8 cellular contexts compared by ENCODE assay signal in genomic region chr1:151254217-151255213, GRCh38. TPM values are rescaled to one million over a fixed set of nuclear protein-coding genes. Genes with fewer than 3 reads are reported as not detected.
DNase-seq lines count a peak whose midpoint lies in the region; ATAC-seq and TF ChIP-seq lines count a peak whose summit lies in the region.

Gene PSMD4 (plus strand): TSS chr1:151254734. CDS start chr1:151254783, 49 bp downstream.

- peak; percentile 91 for ATAC-seq in GM21423 (IDR thresholded peaks at IDR 0.05; ENCODE audit: unreplicated experiment)

- H4K20me1 ChIP-seq in OCI-LY1 (ENCODE audit: insufficient read depth, low read length) = no peaks in the 10 kb centered on the region

- H2AFZ ChIP-seq in OCI-LY1 (ENCODE audit: low read length) = no peak within 1 kb of the TSS

- H3K27me3 ChIP-seq in HUES64 (ENCODE audit: insufficient read depth, low read length) (no peaks in the 10 kb centered on the region), OCI-LY1 (ENCODE audit: insufficient read depth, low read length) (no peaks in the 10 kb centered on the region)

- TF ChIP-seq CTCF in OCI-LY1 (IDR thresholded peaks at IDR 0.05; ENCODE audit: low read length) (no peak), endothelial cell (IDR thresholded peaks at IDR 0.05; ENCODE audit: unreplicated experiment) (no peak), mesothelial cell of epicardium (IDR thresholded peaks at IDR 0.05; ENCODE audit: unreplicated experiment) (no peak)

- H3K9me3 ChIP-seq in HUES64 (ENCODE audit: insufficient read depth, low read depth, low read length) (no peaks in the 10 kb centered on the region), OCI-LY1 (ENCODE audit: low read length) (no peaks in the 10 kb centered on the region)

- peak within 1 kb of the TSS; percentile 93 for H3K9ac ChIP-seq in HUES64 (ENCODE audit: low read depth, low read length)
- H3K9ac ChIP-seq in OCI-LY1 (ENCODE audit: low read length) = peak within 1 kb of the TSS; percentile 88

- H3K4me1 Mint-ChIP-seq in endothelial cell (ENCODE audit: unreplicated experiment) (peaks cover 10% of the 10 kb centered on the region), mesothelial cell of epicardium (peaks cover 15% of the 10 kb centered on the region)

- no peaks in the 10 kb centered on the region for H3K9me3 Mint-ChIP-seq in endothelial cell (ENCODE audit: unreplicated experiment)
- H3K9me3 Mint-ChIP-seq in mesothelial cell of epicardium = no peaks in the 10 kb centered on the region

- H3K27me3 Mint-ChIP-seq in endothelial cell (ENCODE audit: unreplicated experiment) (peaks cover 3% of the 10 kb centered on the region), mesothelial cell of epicardium (ENCODE audit: low read depth) (no peaks in the 10 kb centered on the region)

- H3F3A ChIP-seq in OCI-LY1 (ENCODE audit: insufficient read depth, low read length) = no peaks in the 10 kb centered on the region; the same call in 1 of the 2 replicates

- H3K4me1 ChIP-seq in HUES64 (ENCODE audit: insufficient read depth, low read length) = peaks cover 6% of the 10 kb centered on the region; the same call in 1 of the 2 replicates
- peaks cover 7% of the 10 kb centered on the region for H3K4me1 ChIP-seq in OCI-LY1 (ENCODE audit: insufficient read depth, low read length, severe bottlenecking)

- WGBS in HUES64 = 31% methylated on average over 56 of the region's 56 CpGs

- H3K4me2 ChIP-seq in OCI-LY1 (ENCODE audit: low read length) = peak within 1 kb of the TSS; percentile 98

- H3K36me3 ChIP-seq in HUES64 (ENCODE audit: insufficient read depth, low read length) = peaks cover 14% of the 10 kb centered on the region
- H3K36me3 ChIP-seq in OCI-LY1 (ENCODE audit: insufficient read depth, low read length) = peaks cover 19% of the 10 kb centered on the region

- H3K4me3 Mint-ChIP-seq in endothelial cell (ENCODE audit: unreplicated experiment) (peak within 1 kb of the TSS; percentile 98), mesothelial cell of epicardium (peak within 1 kb of the TSS; percentile 77)

- H3K4me3 ChIP-seq in HUES64 (ENCODE audit: low read length) = peak within 1 kb of the TSS; percentile 98
- peak within 1 kb of the TSS; percentile 89 for H3K4me3 ChIP-seq in OCI-LY1 (ENCODE audit: low read depth, low read length, poor library complexity, severe bottlenecking)

- peak; percentile 97 for DNase-seq in Caki2 (ENCODE audit: low read depth)
- peak; percentile 92 for DNase-seq in activated CD8-positive, alpha-beta memory T cell treated with anti-CD3 and anti-CD28 coated beads, Interleukin-2, amount 50 U/mL, for 4 hours
- peak; percentile 86 for DNase-seq in endothelial cell (ENCODE audit: low spot score)
- DNase-seq in mesothelial cell of epicardium (ENCODE audit: low spot score in 2 of 2, unreplicated experiment in 2 of 2) = peak; percentile 73 to 84
- DNase-seq in stimulated activated CD8-positive, alpha-beta memory T cell treated with anti-CD3 and anti-CD28 coated beads, Interleukin-15, amount 100 ng/mL, for 48 hours (ENCODE audit: low read depth in 2 of 2) = peak; percentile 87

- peaks cover 5% of the 10 kb centered on the region for H3K36me3 Mint-ChIP-seq in endothelial cell (ENCODE audit: low read depth, unreplicated experiment)
- H3K36me3 Mint-ChIP-seq in mesothelial cell of epicardium = peaks cover 13% of the 10 kb centered on the region

- in situ Hi-C loops in Caki2 (cut with HindIII; ENCODE audit: low pct_unique_long_range_greater_than_20kb, low sequenced_read_pairs) = no loop called here

- peaks cover 42% of the 10 kb centered on the region for H3K79me2 ChIP-seq in OCI-LY1 (ENCODE audit: insufficient read depth, low read length)

- peak within 1 kb of the TSS; percentile 78 for H3K27ac ChIP-seq in HUES64 (ENCODE audit: low read depth, low read length)
- peak within 1 kb of the TSS; percentile 42 for H3K27ac ChIP-seq in OCI-LY1 (ENCODE audit: low read depth, low read length, poor library complexity, severe bottlenecking)

- peak within 1 kb of the TSS; percentile 95 for H3K27ac Mint-ChIP-seq in endothelial cell (ENCODE audit: unreplicated experiment)
- peak within 1 kb of the TSS; percentile 82 for H3K27ac Mint-ChIP-seq in mesothelial cell of epicardium

- H3K9me2 ChIP-seq in OCI-LY1 (ENCODE audit: low read depth, low read length) = no peaks in the 10 kb centered on the region

RNA-seq across cellular contexts. Expression of gene PSMD4, which starts in this region (rescaled TPM):
- total RNA-seq in Caki2 (2014; rRNA removed; shearing (Covaris generic); ENCODE audit: low replicate concordance) = 266 and 273 TPM in 2 replicates
- polyA plus RNA-seq in HUES64 (2013, experiment 1 of 2) = 161 TPM
- polyA plus RNA-seq in HUES64 (2013, experiment 2 of 2) = 159 TPM
- total RNA-seq in endothelial cell (ENCODE audit: unreplicated experiment) (186 TPM), mesothelial cell of epicardium (114 to 127 TPM (median 126 TPM) in 3 replicates)

Comparison
In these comparisons a context has a peak if more than half of its experiments do, and no peak if none do; other contexts are left out.
1. Peak in every context shown above with its lines: DNase-seq, ATAC-seq, H3K4me3 ChIP-seq and H3K27ac ChIP-seq.